In genomic region chr5:150490296-150490669, GRCh38 we compare ENCODE assay signal across 12 cellular contexts. TPM values are rescaled to one million over a fixed set of nuclear protein-coding genes. Genes with fewer than 3 reads are reported as not detected.
A peak's percentile ranks its signal among the peaks of the same experiment; 100 is the strongest.
DNase-seq lines count a peak whose midpoint lies in the region; ATAC-seq, FAIRE-seq and TF ChIP-seq lines count a peak whose summit lies in the region.
"Had no signal": no experiment of that assay in that cellular context is flagged by ENCODE, and none has a peak within 500 bp of the region (broad histone marks: within the 10 kb centered on the region; RNA-seq: fewer than 3 reads in every experiment).

No MANE protein-coding gene starts in this region.

- no TSS peak for BruUV-seq in mammary epithelial cell (replicated peaks; lab: Mats Ljungman, UMichigan)

- no peaks in the 10 kb centered on the region for H3K9me3 Mint-ChIP-seq in memory B cell

- no peak for FAIRE-seq in small intestine (lab: Jason Lieb, UNC)

- no peak overlapping the region for H3K4me3 ChIP-seq in mammary epithelial cell (replicated peaks in 1 of 3; ENCODE audit: insufficient read depth in 1 of 3, low read depth in 2 of 3, low read length in 3 of 3)
- H3K4me3 ChIP-seq in small intestine (ENCODE audit: low read depth in 1 of 2, low read length in 2 of 2): no peak overlapping the region

- H3K4me1 ChIP-seq in mammary epithelial cell (ENCODE audit: insufficient read depth, low read length): peaks cover 68% of the 10 kb centered on the region
- peaks cover 0 to 6% of the 10 kb centered on the region in 2 donors for H3K4me1 ChIP-seq in small intestine (ENCODE audit: control insufficient read depth in 2 of 2, insufficient read depth in 1 of 2, low read depth in 1 of 2, low read length in 1 of 2)

- in situ Hi-C loops in mammary epithelial cell (cut with MboI; ENCODE audit: low sequenced_read_pairs in 2 of 2): no loop called here

- H3K27me3 ChIP-seq in mammary epithelial cell (ENCODE audit: insufficient read depth, low read length) (no peaks in the 10 kb centered on the region), small intestine (ENCODE audit: control insufficient read depth in 2 of 2, insufficient read depth in 2 of 2, low read length in 2 of 2) (no peaks in the 10 kb centered on the region)

- H3K9me3 ChIP-seq in mammary epithelial cell (replicated peaks; ENCODE audit: insufficient read depth, low read length) (no peaks in the 10 kb centered on the region), small intestine (ENCODE audit: control insufficient read depth, low read depth) (no peaks in the 10 kb centered on the region)

- dilution Hi-C loops in mammary epithelial cell (cut with HindIII; ENCODE audit: low sequenced_read_pairs): no loop called here

- CTCF ChIA-PET in mammary epithelial cell (lab: Charles Lee; ENCODE audit: low non-redundant PET): no interaction called here

- intact Hi-C loops in mammary epithelial cell (cut with micrococcal nuclease): no loop called here

- H3K79me2 ChIP-seq in mammary epithelial cell (ENCODE audit: insufficient read depth, low read length): peaks cover 84% of the 10 kb centered on the region

- H3K4me1 Mint-ChIP-seq in memory B cell: peaks cover 41% of the 10 kb centered on the region

- H3K4me3 Mint-ChIP-seq in memory B cell: peak overlapping the region; percentile 28

- no peak overlapping the region for H3K9ac ChIP-seq in mammary epithelial cell (ENCODE audit: insufficient read depth, low read length)

- H3K27ac ChIP-seq in mammary epithelial cell (ENCODE audit: insufficient read depth, low read depth, low read length) (peak overlapping the region; percentile 0), temporal lobe (ENCODE audit: low read depth, low read length) (peak overlapping the region; percentile 91), small intestine (ENCODE audit: low read depth in 1 of 2, low read length in 1 of 2) (peak overlapping the region in 1 of 2 donors; percentile 95)

- no peak overlapping the region for H3K4me2 ChIP-seq in mammary epithelial cell (ENCODE audit: insufficient read depth, low read depth, low read length)

- 100% methylated on average over 1 of the region's 2 CpGs for WGBS in mammary epithelial cell (ENCODE audit: low coverage, missing lambda C conversion rate)
- 70 to 95% (median 72%) methylated on average over 2 of the region's 2 CpGs for WGBS in small intestine, 3 donors

- DNase-seq in mammary epithelial cell (no peak), memory B cell (ENCODE audit: low spot score in 2 of 2) (no peak), GOT3 (lab: John Stamatoyannopoulos, UW) (no peak), small intestine (no peak)
- DNase-seq: activated gamma-delta T cell treated with Interleukin-2 at 50 U/mL for 16 hours; DMS79; NCI-H2081; stimulated activated CD4-positive, alpha-beta T cell treated with anti-CD3 and anti-CD28 coated beads, Interleukin-1b, Interleukin-23, amount 100 ng/mL, for 48 hours had no signal

- H3K27ac Mint-ChIP-seq in memory B cell: peak overlapping the region; percentile 67

- no peak overlapping the region for H2AFZ ChIP-seq in mammary epithelial cell (ENCODE audit: low read depth, low read length)

- no peaks in the 10 kb centered on the region for H3K36me3 ChIP-seq in mammary epithelial cell (ENCODE audit: insufficient read depth, low read length)
- H3K36me3 ChIP-seq in small intestine (ENCODE audit: control insufficient read depth in 2 of 2, insufficient read depth in 2 of 2, low read length in 2 of 2): no peaks in the 10 kb centered on the region

- H3K36me3 Mint-ChIP-seq in memory B cell: no peaks in the 10 kb centered on the region

- TF ChIP-seq CTCF in mammary epithelial cell (conservative IDR thresholded peaks at IDR 0.05 in 1 of 2, IDR thresholded peaks at IDR 0.05 in 1 of 2; ENCODE audit: extremely low read depth in 1 of 2, insufficient read depth in 1 of 2, low read depth in 1 of 2, low read length in 2 of 2): no peak

- no peaks in the 10 kb centered on the region for H3K27me3 Mint-ChIP-seq in memory B cell

- ATAC-seq in HG02870 (IDR thresholded peaks at IDR 0.05; ENCODE audit: unreplicated experiment): peak; percentile 5
- no peak for ATAC-seq in memory B cell (ENCODE audit: low read depth)
- no peak for ATAC-seq in HG03135 (IDR thresholded peaks at IDR 0.05; ENCODE audit: unreplicated experiment)
- no peak for ATAC-seq in GM21515 (IDR thresholded peaks at IDR 0.05; ENCODE audit: unreplicated experiment)

- no peaks in the 10 kb centered on the region for H4K20me1 ChIP-seq in mammary epithelial cell (ENCODE audit: insufficient read depth, low read length)

RNA-seq across cellular contexts. Expression of gene NDST1, which starts 17.6 kb away (rescaled TPM):
- 100 to 1,000 TPM; 114 to 128 TPM for total RNA-seq in mammary epithelial cell
- polyA plus RNA-seq in mammary epithelial cell: 43.2 TPM
- polyA minus RNA-seq in mammary epithelial cell: 101 TPM
- total RNA-seq in temporal lobe: 28.0 TPM
- polyA plus RNA-seq in small intestine: 10 to 100 TPM in 2 of 3 donors, 1 to 10 TPM in 1; 7.4 to 26.2 (median 15.7) TPM

RNA-seq across cellular contexts. Expression of gene RPS14, which starts 40.7 kb away (rescaled TPM):
- 1,000 to 10,000 TPM; 1,819 to 2,158 TPM for total RNA-seq in mammary epithelial cell
- 6,134 TPM for polyA plus RNA-seq in mammary epithelial cell
- 1,433 TPM for polyA minus RNA-seq in mammary epithelial cell
- 1,676 TPM for total RNA-seq in temporal lobe
- polyA plus RNA-seq in small intestine: 1,000 to 10,000 TPM; 2,980 to 5,825 (median 5,408) TPM
